ENCODE assay signal across 8 cellular contexts in the genomic region with DNA sequence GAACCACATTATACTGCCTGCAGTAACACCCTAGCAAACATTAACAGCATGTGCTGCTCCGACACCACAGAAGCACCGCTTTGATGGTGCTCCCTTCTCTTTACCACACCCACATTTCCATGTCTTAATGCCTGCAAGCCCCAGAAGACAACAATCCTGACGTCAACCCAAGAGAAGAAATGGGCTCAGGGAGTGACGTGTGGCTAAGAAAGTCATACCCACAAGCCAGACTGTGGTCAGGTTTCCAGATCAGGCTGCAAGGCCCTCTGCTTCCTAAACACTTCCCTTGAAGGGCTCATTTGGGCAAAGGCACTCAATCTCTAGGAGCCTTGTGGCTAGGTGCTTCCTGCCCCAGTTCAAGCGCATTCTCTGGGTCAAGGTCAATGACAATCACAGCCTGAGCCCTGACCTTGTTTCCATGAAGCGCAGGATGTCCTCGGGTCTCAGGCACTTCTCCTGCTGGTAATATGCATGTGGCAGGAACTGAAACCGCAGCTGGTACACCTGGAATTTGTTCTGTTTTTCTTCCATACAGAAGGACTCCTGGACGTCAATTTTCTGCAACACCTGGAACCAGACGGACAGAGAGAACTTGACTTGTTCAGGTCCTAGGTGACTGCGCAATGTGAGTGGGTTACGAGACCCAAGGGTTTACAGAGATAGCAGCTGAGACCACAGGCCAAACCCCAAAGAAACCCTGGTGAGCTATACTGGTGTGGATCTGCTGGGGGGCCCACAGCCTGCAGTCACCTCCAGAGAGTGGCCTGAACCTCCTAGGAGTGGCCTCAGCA.
DNase-seq lines count a peak whose midpoint lies in the region; ATAC-seq and TF ChIP-seq lines count a peak whose summit lies in the region.

No MANE protein-coding gene starts in this region.

- peak; percentile 45 for DNase-seq in activated CD8-positive, alpha-beta memory T cell treated with anti-CD3 and anti-CD28 coated beads, Interleukin-2, amount 50 U/mL, for 24 hours (ENCODE audit: extremely low read depth)
- peak; percentile 92 for DNase-seq in fibroblast of villous mesenchyme (ENCODE audit: low read depth)
- DNase-seq in stimulated activated CD4-positive, alpha-beta T cell treated with anti-CD3 and anti-CD28 coated beads, Interleukin-1b, Interleukin-23, amount 100 ng/mL, for 48 hours = peak; percentile 75
- no peak for DNase-seq in HCEC 1CT

- H3K4me3 ChIP-seq in BLaER1 treated with 17β-estradiol and CSF1 and Interleukin-3, amounts not matched to agents 10 nM and 100 nM = peak overlapping the region in 3 of 10 experiments; percentile 33 to 47 (median 38); a peak in 2 of 20 replicates
- H3K4me3 ChIP-seq in fibroblast of villous mesenchyme (ENCODE audit: low read depth, low read length) = no peak overlapping the region

- no peak for ATAC-seq in GM18519 (IDR thresholded peaks at IDR 0.05; ENCODE audit: low FRiP score, unreplicated experiment)
- ATAC-seq in GM18873 (IDR thresholded peaks at IDR 0.05; ENCODE audit: low FRiP score, unreplicated experiment) = no peak

- peaks cover 36 to 87% (median 70%) of the 10 kb centered on the region in 11 experiments for H3K36me3 ChIP-seq in BLaER1 treated with 17β-estradiol and CSF1 and Interleukin-3, amounts not matched to agents 10 nM and 100 nM

- no peaks in the 10 kb centered on the region for H3K9me3 ChIP-seq in BLaER1 treated with 17β-estradiol and CSF1 and Interleukin-3, amounts not matched to agents 10 nM and 100 nM (replicated peaks in 1 of 11)

- peaks cover 5% of the 10 kb centered on the region for H3K36me3 Mint-ChIP-seq in IgD-negative memory B cell

- TF ChIP-seq CTCF in fibroblast of villous mesenchyme (IDR thresholded peaks at IDR 0.05; ENCODE audit: insufficient read depth, low read depth, low read length) = no peak

- no peaks in the 10 kb centered on the region for H3K27me3 ChIP-seq in BLaER1 treated with 17β-estradiol and CSF1 and Interleukin-3, amounts not matched to agents 10 nM and 100 nM

- no peaks in the 10 kb centered on the region for H3K27me3 Mint-ChIP-seq in IgD-negative memory B cell

- H3K4me1 Mint-ChIP-seq in IgD-negative memory B cell = peaks cover 41 to 54% (median 54%) of the 10 kb centered on the region in 3 donors

- peak overlapping the region; percentile 72 to 86 (median 81); a peak in 21 of 22 replicates for H3K9ac ChIP-seq in BLaER1 treated with 17β-estradiol and CSF1 and Interleukin-3, amounts not matched to agents 10 nM and 100 nM

- H3K27ac Mint-ChIP-seq in IgD-negative memory B cell = peak overlapping the region; percentile 97 to 99 (median 98)

- H3K4me1 ChIP-seq in BLaER1 treated with 17β-estradiol and CSF1 and Interleukin-3, amounts not matched to agents 10 nM and 100 nM = peaks cover 77 to 91% (median 85%) of the 10 kb centered on the region in 10 experiments

- H3K4me3 Mint-ChIP-seq in IgD-negative memory B cell = peak overlapping the region; percentile 48 to 93 (median 86)

- H3K27ac ChIP-seq in BLaER1 treated with 17β-estradiol and CSF1 and Interleukin-3, amounts not matched to agents 10 nM and 100 nM = peak overlapping the region; percentile 89 to 98 (median 94)

- peaks cover 0 to 45% (median 13%) of the 10 kb centered on the region in 11 experiments; a peak in 11 of 22 replicates for H4K20me1 ChIP-seq in BLaER1 treated with 17β-estradiol and CSF1 and Interleukin-3, amounts not matched to agents 10 nM and 100 nM

- H3K4me2 ChIP-seq in BLaER1 treated with 17β-estradiol and CSF1 and Interleukin-3, amounts not matched to agents 10 nM and 100 nM = peak overlapping the region; percentile 86 to 98 (median 96)

- H3K9me3 Mint-ChIP-seq in IgD-negative memory B cell = no peaks in the 10 kb centered on the region
